Comparison of ENCODE assay signal across 27 cellular contexts in genomic region chr7:111846900-111847299, GRCh38.
"Had no signal": no experiment of that assay in that cellular context is flagged by ENCODE, and none has a peak within 500 bp of the region (broad histone marks: within the 10 kb centered on the region; RNA-seq: fewer than 3 reads in every experiment).

No MANE protein-coding gene starts in this region.

- ATAC-seq: activated naive CD4-positive, alpha-beta T cell treated with anti-CD3 and anti-CD28 coated beads, Interleukin-2, amount 50 U/mL, for 72 hours; activated T-cell treated with anti-CD3 and anti-CD28 coated beads, Interleukin-2, amount 50 U/mL, for 4 hours had no signal

- H3K36me3 Mint-ChIP-seq: activated CD4-positive, alpha-beta memory T cell treated with anti-CD3 and anti-CD28 coated beads for 36 hours had no signal

- H3K4me3 ChIP-seq: adrenal gland had no signal

- H3K27ac Mint-ChIP-seq: activated B cell treated with CpG ODN at 0.5 μM for 24 hours; activated CD4-positive, alpha-beta memory T cell treated with anti-CD3 and anti-CD28 coated beads for 36 hours; activated naive CD4-positive, alpha-beta T cell treated with anti-CD3 and anti-CD28 coated beads for 36 hours; activated naive CD4-positive, alpha-beta T cell treated with anti-CD3 and anti-CD28 coated beads, Interleukin-2, amount 50 U/mL, for 72 hours; activated T-helper 1 cell treated with anti-CD3 and anti-CD28 coated beads, Interleukin-12 subunit alpha, Interleukin-12 subunit beta, Interleukin-2, Interleukin-4 antibody, amounts not matched to agents 30 ng/mL and 10 ng/mL and 1 ng/mL, durations not matched to agents 14 hours and 24 hours and 36 hours; T-helper 1 cell treated with Interleukin-12 subunit alpha and Interleukin-12 subunit beta and Interleukin-4 antibody, amounts not matched to agents 30 μg/mL and 1 μg/mL, for 36 hours had no signal

- DNase-seq: activated B cell treated with CpG ODN at 0.5 μM for 24 hours; activated CD4-positive, alpha-beta memory T cell treated with anti-CD3 and anti-CD28 coated beads for 36 hours; activated CD4-positive, alpha-beta T cell treated with anti-CD3 and anti-CD28 coated beads for 4 hours; activated CD4-positive, alpha-beta T cell treated with anti-CD3 and anti-CD28 coated beads, Interleukin-2, amount 50 U/mL, for 1 hour; activated CD4-positive, CD25-positive, alpha-beta regulatory T cell treated with anti-CD3 and anti-CD28 coated beads, Interleukin-2, amount 50 U/mL, for 72 hours; activated CD8-positive, alpha-beta memory T cell treated with anti-CD3 and anti-CD28 coated beads, Interleukin-2, amount 50 U/mL, for 4 hours; activated gamma-delta T cell treated with Interleukin-2 at 50 U/mL for 16 hours; activated naive CD4-positive, alpha-beta T cell treated with anti-CD3 and anti-CD28 coated beads for 36 hours; activated T-cell treated with anti-CD3 and anti-CD28 coated beads for 4 hours; activated T-cell treated with anti-CD3 and anti-CD28 coated beads, Interleukin-2, amount 50 U/mL, for 4 hours; adrenal gland; central memory CD4-positive, alpha-beta T cell; NCI-H1092 treated with DMSO at 0.1 percent for 48 hours; NCI-H1417; NCI-H146; NCI-H187 treated with DMSO at 0.1 percent for 48 hours; NCI-H2081; NCI-H510A; NCI-H526; NCI-H748 treated with DMSO at 0.1 percent for 48 hours; NK-92 treated with Interleukin-12 subunit alpha and Interleukin-12 subunit beta, amount 100 ng/mL, for 24 hours; OCI-M1; Right ventricle myocardium superior had no signal

- H3K4me1 Mint-ChIP-seq: activated B cell treated with CpG ODN at 0.5 μM for 24 hours, brain had no signal

- H3K9me3 ChIP-seq: adrenal gland had no signal

- H3K4me3 Mint-ChIP-seq: activated B cell treated with CpG ODN at 0.5 μM for 24 hours; activated CD4-positive, alpha-beta memory T cell treated with anti-CD3 and anti-CD28 coated beads for 36 hours; activated naive CD4-positive, alpha-beta T cell treated with anti-CD3 and anti-CD28 coated beads for 36 hours; activated T-cell treated with anti-CD3 and anti-CD28 coated beads, Interleukin-2, amount 50 U/mL, for 4 hours; activated T-helper 1 cell treated with anti-CD3 and anti-CD28 coated beads, Interleukin-12 subunit alpha, Interleukin-12 subunit beta, Interleukin-2, Interleukin-4 antibody, amounts not matched to agents 30 ng/mL and 10 ng/mL and 1 ng/mL, durations not matched to agents 14 hours and 24 hours and 36 hours; brain; T-helper 1 cell treated with Interleukin-12 subunit alpha and Interleukin-12 subunit beta and Interleukin-4 antibody, amounts not matched to agents 30 μg/mL and 1 μg/mL, for 36 hours had no signal

- H3K4me1 ChIP-seq: adrenal gland had no signal

- H3K27me3 Mint-ChIP-seq: activated CD4-positive, alpha-beta memory T cell treated with anti-CD3 and anti-CD28 coated beads for 36 hours; brain had no signal

- H3K9me3 Mint-ChIP-seq: activated CD4-positive, alpha-beta memory T cell treated with anti-CD3 and anti-CD28 coated beads for 36 hours; activated naive CD4-positive, alpha-beta T cell treated with anti-CD3 and anti-CD28 coated beads for 36 hours; T-helper 1 cell treated with Interleukin-12 subunit alpha and Interleukin-12 subunit beta and Interleukin-4 antibody, amounts not matched to agents 30 μg/mL and 1 μg/mL, for 36 hours had no signal
